Comparison of ENCODE assay signal across 17 cellular contexts in the genomic region with DNA sequence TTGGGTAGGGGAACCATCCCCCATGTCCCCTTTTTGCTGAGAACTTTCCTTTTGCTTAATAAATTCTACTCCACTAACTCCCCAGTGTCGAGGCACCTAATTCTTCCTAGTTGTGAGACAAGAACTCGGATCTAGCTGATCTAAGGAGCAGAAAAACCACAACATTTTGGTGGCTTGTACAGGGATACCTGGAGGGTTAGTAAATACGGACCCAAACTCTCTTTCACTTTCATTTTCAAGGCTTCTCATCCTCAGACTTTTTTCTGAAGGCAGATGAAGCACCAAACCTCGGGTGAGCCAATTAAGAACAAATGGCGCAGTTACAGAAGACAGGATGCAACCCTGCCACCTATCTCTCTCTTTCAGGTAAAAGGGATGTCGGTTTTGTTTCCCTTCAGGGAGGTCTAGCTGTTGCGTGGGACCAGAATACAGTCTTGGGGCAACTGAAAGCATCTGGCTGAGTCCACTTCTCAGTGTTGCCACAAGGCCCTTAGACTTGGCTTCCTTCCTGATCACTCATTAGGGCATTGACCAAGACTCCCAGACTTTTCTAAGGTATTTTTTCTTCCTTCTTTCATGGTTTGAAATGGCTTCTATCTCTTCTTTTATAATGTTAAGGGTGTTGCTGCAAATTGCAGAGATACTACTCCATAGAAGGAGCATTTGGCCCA. TPM values are rescaled to one million over a fixed set of nuclear protein-coding genes. Genes with fewer than 3 reads are reported as not detected.
DNase-seq lines count a peak whose midpoint lies in the region; ATAC-seq, FAIRE-seq and TF ChIP-seq lines count a peak whose summit lies in the region.
"Had no signal": no experiment of that assay in that cellular context is flagged by ENCODE, and none has a peak within 500 bp of the region (broad histone marks: within the 10 kb centered on the region; RNA-seq: fewer than 3 reads in every experiment).

No MANE protein-coding gene starts in this region.

- POLR2A ChIA-PET in AG04450 (lab: Yijun Ruan, JAX) (no interaction called here), GM12878 (lab: Charles Lee) (interaction anchor here (0.5 to 7.3 kb wide), 3 partner anchors 19 to 83 kb away, joined by 3 to 43 read pairs (median 4); no protein-coding TSS in a partner anchor)
- POLR2A ChIA-PET in CD8-positive, alpha-beta memory T cell (lab: Charles Lee): no interaction called here

- RAD21 ChIA-PET in GM12878 (lab: Charles Lee; ENCODE audit: unreplicated experiment): interaction anchor here (1.0 to 20.1 kb wide), 7 partner anchors 7 to 451 kb away, joined by 3 to 238 read pairs (median 6); no protein-coding TSS in a partner anchor

- H4K20me1 ChIP-seq in KMS-11 (ENCODE audit: insufficient read depth): no peaks in the 10 kb centered on the region
- no peaks in the 10 kb centered on the region for H4K20me1 ChIP-seq in GM12878 (ENCODE audit: control insufficient read depth, insufficient read depth)

- no peak for TF ChIP-seq EP300 in GM12878 (IDR thresholded peaks at IDR 0.05; ENCODE audit: borderline replicate concordance in 1 of 2, control insufficient read depth in 1 of 2, low read depth in 2 of 2, low read length in 2 of 2)

- intact Hi-C loops in GM12878 (cut with micrococcal nuclease; ENCODE audit: unreplicated experiment): loop anchor here (5.0 kb wide), 1 partner anchor 73 kb away; no protein-coding TSS in a partner anchor

- DNase-seq in AG04450 (ENCODE audit: low read depth, low spot score) (no peak), GM12878 (ENCODE audit: low read depth, low spot score) (no peak), cortex of kidney (lab: John Stamatoyannopoulos, UW) (no peak), erythroblast (lab: John Stamatoyannopoulos, UW) (no peak)
- DNase-seq in CD8-positive, alpha-beta memory T cell: no peak
- DNase-seq: activated CD4-positive, alpha-beta T cell treated with anti-CD3 and anti-CD28 coated beads for 36 hours; activated effector memory CD4-positive, alpha-beta T cell treated with anti-CD3 and anti-CD28 coated beads, Interleukin-2, amount 50 U/mL, for 16 hours; NCI-H1694 treated with DMSO at 0.1 percent for 48 hours; NCI-H524 treated with DMSO at 0.1 percent for 48 hours had no signal

- H3K4me1 Mint-ChIP-seq in CD8-positive, alpha-beta memory T cell: peaks cover 9 to 23% (median 9%) of the 10 kb centered on the region in 3 donors
- H3K4me1 Mint-ChIP-seq: brain had no signal

- H3K27me3 Mint-ChIP-seq in CD8-positive, alpha-beta memory T cell: peaks cover 0 to 1% of the 10 kb centered on the region in 2 donors
- H3K27me3 Mint-ChIP-seq: activated CD4-positive, alpha-beta T cell treated with anti-CD3 and anti-CD28 coated beads for 36 hours had no signal

- H3K36me3 Mint-ChIP-seq in CD8-positive, alpha-beta memory T cell: no peaks in the 10 kb centered on the region
- H3K36me3 Mint-ChIP-seq: brain had no signal

- TF ChIP-seq RAD21 in GM12878 (IDR thresholded peaks at IDR 0.05; ENCODE audit: insufficient read depth, low read depth, low read length): no peak

- TF ChIP-seq POLR2A in GM12878 (IDR thresholded peaks at IDR 0.05; ENCODE audit: low read depth, low read length): no peak
- TF ChIP-seq POLR2A in erythroblast (IDR thresholded peaks at IDR 0.05; ENCODE audit: low read length): no peak

- H2AFZ ChIP-seq in KMS-11 (ENCODE audit: low read depth) (peak overlapping the region; percentile 80), GM12878 (ENCODE audit: control insufficient read depth, low read depth, low read length) (peak overlapping the region; percentile 18)

- 38% methylated on average over 7 of the region's 7 CpGs for WGBS in GM12878 (ENCODE audit: insufficient coverage, insufficient replicate concordance, low lambda C conversion rate, missing lambda C conversion rate)

- peak overlapping the region; percentile 47; the same call in 1 of the 2 replicates for H3K4me2 ChIP-seq in KMS-11
- H3K4me2 ChIP-seq in GM12878 (ENCODE audit: control insufficient read depth, insufficient read depth): peak overlapping the region; percentile 38; the same call in 1 of the 2 replicates

- H3K27ac ChIP-seq in AG04450 (ENCODE audit: low read depth, low read length) (no peak overlapping the region), KMS-11 (peak overlapping the region; percentile 47; the same call in 1 of the 2 replicates), GM12878 (ENCODE audit: control insufficient read depth, insufficient read depth) (no peak overlapping the region)
- no peak overlapping the region for H3K27ac ChIP-seq in CD8-positive, alpha-beta memory T cell (ENCODE audit: low read depth, low read length)
- H3K27ac ChIP-seq: C4-2B, thoracic aorta had no signal

- SMC1A ChIA-PET in GM12878 (lab: Charles Lee; ENCODE audit: uncharacterized antibody, unreplicated experiment): interaction anchor here (0.6 to 8.1 kb wide), 8 partner anchors 9 to 347 kb away, joined by 3 to 48 read pairs (median 4); no protein-coding TSS in a partner anchor

- H3K27me3 ChIP-seq in AG04450 (ENCODE audit: control insufficient read depth, insufficient read depth, low read length): no peaks in the 10 kb centered on the region
- no peaks in the 10 kb centered on the region for H3K27me3 ChIP-seq in CD8-positive, alpha-beta memory T cell (ENCODE audit: insufficient read depth, low read length, poor library complexity, severe bottlenecking)
- no peaks in the 10 kb centered on the region for H3K27me3 ChIP-seq in KMS-11 (ENCODE audit: insufficient read depth, low read depth)
- H3K27me3 ChIP-seq in GM12878 (replicated peaks in 1 of 2; ENCODE audit: control insufficient read depth in 2 of 2, insufficient read depth in 2 of 2, low read length in 1 of 2): no peaks in the 10 kb centered on the region; a peak in 1 of 4 replicates

- H3K9me3 Mint-ChIP-seq in CD8-positive, alpha-beta memory T cell: no peaks in the 10 kb centered on the region

- CTCF ChIA-PET in AG04450 (lab: Charles Lee) (interaction anchor here (1.0 kb wide), 1 partner anchor 8 kb away, joined by 6 read pairs; no protein-coding TSS in a partner anchor), GM12878 (lab: Yijun Ruan, JAX) (interaction anchor here (0.6 to 7.8 kb wide), 3 partner anchors 8 to 62 kb away, joined by 3 to 79 read pairs (median 3); no protein-coding TSS in a partner anchor)
- CTCF ChIA-PET in CD8-positive, alpha-beta memory T cell (lab: Charles Lee): no interaction called here

- peak overlapping the region in 2 of 8 donors; percentile 34 to 64 for H3K27ac Mint-ChIP-seq in CD8-positive, alpha-beta memory T cell
- H3K27ac Mint-ChIP-seq: activated CD4-positive, alpha-beta T cell treated with anti-CD3 and anti-CD28 coated beads for 36 hours; brain had no signal

- TF ChIP-seq CTCF in AG04450 (IDR thresholded peaks at IDR 0.05; ENCODE audit: low read depth, low read length): no peak
- no peak for TF ChIP-seq CTCF in KMS-11 (conservative IDR thresholded peaks at IDR 0.05; ENCODE audit: low read depth, low read length)
- no peak for TF ChIP-seq CTCF in GM12878 (IDR thresholded peaks at IDR 0.05 in 2 of 3, conservative IDR thresholded peaks at IDR 0.05 in 1 of 3; ENCODE audit: control insufficient read depth in 2 of 3, extremely low read depth in 1 of 3, insufficient read depth in 1 of 3, low read depth in 3 of 3, low read length in 3 of 3)

- in situ Hi-C loops in GM12878 (cut with MboI): no loop called here

- H3K79me2 ChIP-seq in KMS-11 (ENCODE audit: insufficient read depth, low read depth): no peaks in the 10 kb centered on the region
- H3K79me2 ChIP-seq in GM12878 (ENCODE audit: control insufficient read depth, insufficient read depth, low read length): no peaks in the 10 kb centered on the region

- no peaks in the 10 kb centered on the region for H3K4me1 ChIP-seq in CD8-positive, alpha-beta memory T cell (ENCODE audit: insufficient read depth, low read length)
- H3K4me1 ChIP-seq in KMS-11 (ENCODE audit: low read depth, poor library complexity, severe bottlenecking): peaks cover 5% of the 10 kb centered on the region
- H3K4me1 ChIP-seq in GM12878 (ENCODE audit: control insufficient read depth, insufficient read depth, low read length): no peaks in the 10 kb centered on the region

- TSS peak; percentile 79 for BruUV-seq in GM12878 (replicated peaks; lab: Mats Ljungman, UMichigan)

- H3K9ac ChIP-seq in KMS-11: peak overlapping the region; percentile 46; the same call in 1 of the 2 replicates
- no peak overlapping the region for H3K9ac ChIP-seq in GM12878 (ENCODE audit: control insufficient read depth, insufficient read depth, low read length)

- peak; percentile 58 for ATAC-seq in GM12878
- no peak for ATAC-seq in HG03342 (IDR thresholded peaks at IDR 0.05; ENCODE audit: unreplicated experiment)
- ATAC-seq: activated CD4-positive, alpha-beta T cell treated with anti-CD3 and anti-CD28 coated beads for 36 hours; left lobe of liver had no signal

- H3K4me3 ChIP-seq in AG04450 (ENCODE audit: low read depth, low read length) (peak overlapping the region; percentile 25), KMS-11 (IDR thresholded peaks at IDR 0.05; ENCODE audit: insufficient read depth, low read depth, low read length) (no peak overlapping the region), GM12878 (0 out of 2 replicates have a peak overlapping the region, but pooled peaks have one; percentile 24)
- no peak overlapping the region for H3K4me3 ChIP-seq in CD8-positive, alpha-beta memory T cell (ENCODE audit: low read length)
- H3K4me3 ChIP-seq: thoracic aorta had no signal

- no peaks in the 10 kb centered on the region for H3K9me3 ChIP-seq in AG04450 (ENCODE audit: control insufficient read depth, insufficient read depth, low read length)
- H3K9me3 ChIP-seq in CD8-positive, alpha-beta memory T cell (ENCODE audit: low read length): no peaks in the 10 kb centered on the region
- no peaks in the 10 kb centered on the region for H3K9me3 ChIP-seq in GM12878 (replicated peaks; ENCODE audit: control insufficient read depth, insufficient read depth, low read length)
- H3K9me3 ChIP-seq: thoracic aorta had no signal

- FAIRE-seq in GM12878 (lab: Jason Lieb, UNC): no peak
- FAIRE-seq: GM18507, RCC 7860 had no signal

- no peaks in the 10 kb centered on the region for H3K36me3 ChIP-seq in CD8-positive, alpha-beta memory T cell (ENCODE audit: insufficient read depth, low read length)
- H3K36me3 ChIP-seq in KMS-11 (ENCODE audit: insufficient read depth) (no peaks in the 10 kb centered on the region), GM12878 (ENCODE audit: control insufficient read depth in 2 of 2, insufficient read depth in 2 of 2, low read length in 1 of 2) (no peaks in the 10 kb centered on the region)
- H3K36me3 ChIP-seq: thoracic aorta had no signal

- H3K4me3 Mint-ChIP-seq in CD8-positive, alpha-beta memory T cell: peak overlapping the region; percentile 52 to 86 (median 64)
- H3K4me3 Mint-ChIP-seq: activated CD4-positive, alpha-beta T cell treated with anti-CD3 and anti-CD28 coated beads for 36 hours; brain had no signal

RNA-seq across cellular contexts. Expression of a gene that starts 11.1 kb away (rescaled TPM):
- polyA plus RNA-seq in AG04450 (2011; rRNA removed) (0.86 and 1.5 TPM in 2 replicates), GM12878 (2011; rRNA removed) (0.69 and 0.98 TPM in 2 replicates), GM12878 (2014; fragmentation: Illumina TruSeq; extraction: Trizol) (not detected in 2 replicates), GM12878 (2014; fragmentation: Nextera tagmentation; extraction: Ambion mirVana) (not detected), GM12878 (2014; rRNA removed) (not detected in 2 replicates), GM12878 (2016; fragmentation: Nextera tagmentation; extraction: Ambion mirVana) (not detected)
- polyA minus RNA-seq in AG04450 (2011; rRNA and poly(A)+ RNA removed): 1.8 and 2.2 TPM in 2 replicates
- total RNA-seq in CD8-positive, alpha-beta memory T cell: not detected
- not detected for polyA plus RNA-seq in CD8-positive, alpha-beta memory T cell
- total RNA-seq in GM12878 (2013; cell fraction: nucleolus; rRNA removed): 2.0 and 3.0 TPM in 2 replicates
- total RNA-seq in GM12878 (2014; rRNA removed) (0.05 TPM in 1 of 2 replicates, not detected in the other), GM12878 (2014; rRNA removed; fragmentation: Illumina TruSeq; extraction: Trizol) (0.09 TPM in 1 of 2 replicates, not detected in the other), GM12878 (2021) (not detected in 2 replicates)
- polyA plus RNA-seq in GM12878 (2011; ENCODE audit: low read depth): not detected
- polyA plus RNA-seq in GM12878 (2011; cell fraction: cytosol; rRNA removed): 0.63 and 0.84 TPM in 2 replicates
- 12.4 and 14.9 TPM in 2 replicates for polyA plus RNA-seq in GM12878 (2011; cell fraction: nucleus; rRNA removed)
- not detected in 2 replicates for polyA plus RNA-seq in GM12878 (2012)
- 6.7 and 15.5 TPM in 2 replicates for polyA minus RNA-seq in GM12878 (2011; rRNA and poly(A)+ RNA removed)
- 0.53 TPM in 1 of 2 replicates, not detected in the other for polyA minus RNA-seq in GM12878 (2011; cell fraction: cytosol; rRNA and poly(A)+ RNA removed)
- 32.3 and 57.8 TPM in 2 replicates for polyA minus RNA-seq in GM12878 (2011; cell fraction: nucleus; rRNA and poly(A)+ RNA removed)
- total RNA-seq: activated CD4-positive, alpha-beta T cell treated with anti-CD3 and anti-CD28 coated beads for 36 hours; left lobe of liver had no signal

Comparison
In these comparisons a context has a peak if more than half of its experiments do, and no peak if none do; other contexts are left out.
1. H3K4me3 ChIP-seq: peak in AG04450 (single experiment) and GM12878 (single experiment); none in CD8-positive, alpha-beta memory T cell (single experiment) and KMS-11 (single experiment).